1 cellular context compared by ENCODE assay signal in the genomic region with DNA sequence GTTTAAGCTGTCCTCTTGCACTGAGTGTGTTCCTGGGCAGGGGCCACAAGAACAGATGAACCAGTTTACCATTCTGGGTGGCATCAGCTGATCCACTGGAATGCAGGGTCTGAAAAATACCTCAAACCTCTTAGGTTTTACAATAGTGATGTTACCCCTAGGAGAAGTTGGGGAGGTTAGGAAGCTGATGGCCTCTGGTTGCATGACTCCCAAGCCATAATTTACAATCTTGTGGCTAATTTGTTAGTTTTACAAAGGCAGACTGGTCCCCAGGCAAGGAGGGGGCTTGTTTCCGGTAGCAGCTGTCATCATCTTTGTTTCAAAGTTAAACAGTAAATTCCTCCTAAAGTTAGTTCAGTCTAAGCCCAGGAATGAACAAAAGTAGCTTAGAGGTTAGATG.
TF ChIP-seq lines count a peak whose summit lies in the region.

No MANE protein-coding gene starts in this region.

TF ChIP-seq in GM23338, 12 proteins besides CTCF, POLR2A, EP300 and RAD21 (continued from another document):
- TF ChIP-seq ZNF462 (CRISPR knock-in tag; IDR thresholded peaks at IDR 0.05), result no peak
- TF ChIP-seq ZNF114 (CRISPR knock-in tag; IDR thresholded peaks at IDR 0.05), result no peak
- no peak for TF ChIP-seq STAT1 (IDR thresholded peaks at IDR 0.05; ENCODE audit: unreplicated experiment)
- TF ChIP-seq, protein P1, sequence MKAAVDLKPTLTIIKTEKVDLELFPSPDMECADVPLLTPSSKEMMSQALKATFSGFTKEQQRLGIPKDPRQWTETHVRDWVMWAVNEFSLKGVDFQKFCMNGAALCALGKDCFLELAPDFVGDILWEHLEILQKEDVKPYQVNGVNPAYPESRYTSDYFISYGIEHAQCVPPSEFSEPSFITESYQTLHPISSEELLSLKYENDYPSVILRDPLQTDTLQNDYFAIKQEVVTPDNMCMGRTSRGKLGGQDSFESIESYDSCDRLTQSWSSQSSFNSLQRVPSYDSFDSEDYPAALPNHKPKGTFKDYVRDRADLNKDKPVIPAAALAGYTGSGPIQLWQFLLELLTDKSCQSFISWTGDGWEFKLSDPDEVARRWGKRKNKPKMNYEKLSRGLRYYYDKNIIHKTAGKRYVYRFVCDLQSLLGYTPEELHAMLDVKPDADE (IDR thresholded peaks at IDR 0.05), result no peak
- no peak for TF ChIP-seq REST (IDR thresholded peaks at IDR 0.05; ENCODE audit: unreplicated experiment)
- no peak for TF ChIP-seq CREB1 (CRISPR knock-in tag; IDR thresholded peaks at IDR 0.05; ENCODE audit: low read depth)
- no peak for TF ChIP-seq EZH2 (IDR thresholded peaks at IDR 0.05; ENCODE audit: low read depth, unreplicated experiment)
